1 cellular context compared by ENCODE assay signal in genomic region chr2:20488782-20489181, GRCh38.
TF ChIP-seq lines count a peak whose summit lies in the region.

No MANE protein-coding gene starts in this region.

TF ChIP-seq in GM12878, 131 proteins besides CTCF, POLR2A, EP300 and RAD21 (continued from another document):
- peak; percentile 75 for TF ChIP-seq CUX1 (IDR thresholded peaks at IDR 0.05; ENCODE audit: insufficient replicate concordance, low read depth, low read length)
